ENCODE assay signal across 16 cellular contexts in genomic region chr12:897386-897785, GRCh38. TPM values are rescaled to one million over a fixed set of nuclear protein-coding genes. Genes with fewer than 3 reads are reported as not detected.
DNase-seq lines count a peak whose midpoint lies in the region; ATAC-seq and TF ChIP-seq lines count a peak whose summit lies in the region.
"Had no signal": no experiment of that assay in that cellular context is flagged by ENCODE, and none has a peak within 500 bp of the region (broad histone marks: within the 10 kb centered on the region; RNA-seq: fewer than 3 reads in every experiment).

No MANE protein-coding gene starts in this region.

- no peaks in the 10 kb centered on the region for H3K9me3 ChIP-seq in T-helper 17 cell (ENCODE audit: control insufficient read depth, low read length, poor library complexity, severe bottlenecking)
- no peaks in the 10 kb centered on the region for H3K9me3 ChIP-seq in osteoblast (ENCODE audit: low read depth, low read length)

- H3K27ac ChIP-seq in osteoblast (ENCODE audit: low read depth, low read length): peak overlapping the region; percentile 53

- H3K79me2 ChIP-seq in osteoblast (ENCODE audit: insufficient read depth, low read length): peaks cover 8% of the 10 kb centered on the region

- no peaks in the 10 kb centered on the region for H3K27me3 ChIP-seq in osteoblast (ENCODE audit: insufficient read depth, low read length)

- H3K27ac Mint-ChIP-seq in activated naive CD8-positive, alpha-beta T cell: peak overlapping the region; percentile 16
- H3K27ac Mint-ChIP-seq in activated naive CD8-positive, alpha-beta T cell treated with anti-CD3 and anti-CD28 coated beads for 36 hours: no peak overlapping the region
- H3K27ac Mint-ChIP-seq in T-helper 17 cell: peak overlapping the region; percentile 60
- H3K27ac Mint-ChIP-seq: B cell had no signal

- no peak overlapping the region for H2AFZ ChIP-seq in osteoblast (ENCODE audit: low read length)

- peaks cover 3% of the 10 kb centered on the region for H4K20me1 ChIP-seq in osteoblast (ENCODE audit: insufficient read depth, low read length)

- H3K4me1 Mint-ChIP-seq in activated naive CD8-positive, alpha-beta T cell (ENCODE audit: low read depth): peaks cover 3% of the 10 kb centered on the region
- no peaks in the 10 kb centered on the region for H3K4me1 Mint-ChIP-seq in activated naive CD8-positive, alpha-beta T cell treated with anti-CD3 and anti-CD28 coated beads for 36 hours
- peaks cover 4% of the 10 kb centered on the region for H3K4me1 Mint-ChIP-seq in T-helper 17 cell
- H3K4me1 Mint-ChIP-seq: B cell had no signal

- ATAC-seq in T-helper 17 cell: no peak
- ATAC-seq in HG03378 (IDR thresholded peaks at IDR 0.05; ENCODE audit: unreplicated experiment): no peak
- ATAC-seq in GM18867 (IDR thresholded peaks at IDR 0.05; ENCODE audit: unreplicated experiment): no peak
- ATAC-seq: Panc1, Right ventricle myocardium inferior had no signal

- H3K36me3 ChIP-seq in osteoblast (ENCODE audit: insufficient read depth, low read length): peaks cover 74% of the 10 kb centered on the region

- no peak overlapping the region for H3K4me3 Mint-ChIP-seq in activated naive CD8-positive, alpha-beta T cell
- H3K4me3 Mint-ChIP-seq in activated naive CD8-positive, alpha-beta T cell treated with anti-CD3 and anti-CD28 coated beads for 36 hours: no peak overlapping the region
- H3K4me3 Mint-ChIP-seq in T-helper 17 cell: no peak overlapping the region
- H3K4me3 Mint-ChIP-seq: B cell; CD8-positive, alpha-beta memory T cell had no signal

- H3K4me2 ChIP-seq in osteoblast (ENCODE audit: insufficient read depth, low read length): peak overlapping the region; percentile 52

- no peak for DNase-seq in activated naive CD8-positive, alpha-beta T cell treated with anti-CD3 and anti-CD28 coated beads for 36 hours
- DNase-seq in T-helper 17 cell: no peak
- DNase-seq in osteoblast (ENCODE audit: insufficient read length, low spot score, missing footprints): no peak
- DNase-seq in cortex of kidney (lab: John Stamatoyannopoulos, UW): no peak
- DNase-seq: CD8-positive, alpha-beta memory T cell; GF-D8; NCI-H1436 treated with DMSO at 0.1 percent for 48 hours; NCI-H2081; NCI-H446; NCI-H774 had no signal

- TF ChIP-seq CTCF in osteoblast (IDR thresholded peaks at IDR 0.05; ENCODE audit: extremely low read depth, low read depth, low read length): no peak

- peaks cover 3% of the 10 kb centered on the region for H3K36me3 Mint-ChIP-seq in activated naive CD8-positive, alpha-beta T cell
- H3K36me3 Mint-ChIP-seq in activated naive CD8-positive, alpha-beta T cell treated with anti-CD3 and anti-CD28 coated beads for 36 hours: peaks cover 10% of the 10 kb centered on the region
- H3K36me3 Mint-ChIP-seq in T-helper 17 cell (ENCODE audit: low read depth): peaks cover 10% of the 10 kb centered on the region

- H3K4me3 ChIP-seq in osteoblast (ENCODE audit: insufficient read depth, low read length): no peak overlapping the region

- H3K4me1 ChIP-seq in osteoblast (ENCODE audit: insufficient read depth, low read length): peaks cover 26% of the 10 kb centered on the region

- H3K27me3 Mint-ChIP-seq in activated naive CD8-positive, alpha-beta T cell: no peaks in the 10 kb centered on the region
- H3K27me3 Mint-ChIP-seq in activated naive CD8-positive, alpha-beta T cell treated with anti-CD3 and anti-CD28 coated beads for 36 hours: no peaks in the 10 kb centered on the region
- no peaks in the 10 kb centered on the region for H3K27me3 Mint-ChIP-seq in T-helper 17 cell
- H3K27me3 Mint-ChIP-seq: B cell; CD8-positive, alpha-beta memory T cell had no signal

- no peaks in the 10 kb centered on the region for H3K9me3 Mint-ChIP-seq in activated naive CD8-positive, alpha-beta T cell (ENCODE audit: low read depth)
- H3K9me3 Mint-ChIP-seq in activated naive CD8-positive, alpha-beta T cell treated with anti-CD3 and anti-CD28 coated beads for 36 hours: no peaks in the 10 kb centered on the region
- H3K9me3 Mint-ChIP-seq: CD8-positive, alpha-beta memory T cell had no signal

RNA-seq across cellular contexts. Expression of gene RAD52, which starts 52.1 kb away (rescaled TPM):
- total RNA-seq in activated naive CD8-positive, alpha-beta T cell treated with anti-CD3 and anti-CD28 coated beads for 36 hours: 10 to 100 TPM; 11.2 to 11.4 TPM
- total RNA-seq in T-helper 17 cell (10 to 100 TPM; 11.9 to 13.3 TPM), osteoblast (10.1 and 15.9 TPM in 2 replicates)
